8 cellular contexts compared by ENCODE assay signal in genomic region chr1:63615809-63616420, GRCh38. TPM values are rescaled to one million over a fixed set of nuclear protein-coding genes. Genes with fewer than 3 reads are reported as not detected.
DNase-seq lines count a peak whose midpoint lies in the region; ATAC-seq and TF ChIP-seq lines count a peak whose summit lies in the region.

No MANE protein-coding gene starts in this region.

- no peaks in the 10 kb centered on the region for H3K9me2 ChIP-seq in hepatocyte (replicated peaks; ENCODE audit: insufficient read depth)

- in situ Hi-C loops in astrocyte of the cerebellum (cut with HindIII; ENCODE audit: low sequenced_read_pairs): no loop called here

- H3K4me1 ChIP-seq in DND-41 (ENCODE audit: insufficient read depth, low read length): no peaks in the 10 kb centered on the region
- peaks cover 6% of the 10 kb centered on the region for H3K4me1 ChIP-seq in hepatocyte (ENCODE audit: insufficient read depth)
- peaks cover 0 to 22% (median 8%) of the 10 kb centered on the region in 6 donors for H3K4me1 ChIP-seq in spleen

- 28% methylated on average over 5 of the region's 5 CpGs for WGBS in hepatocyte (ENCODE audit: low lambda C conversion rate, missing lambda C conversion rate)
- WGBS in spleen, 5 donors: 22 to 37% (median 31%) methylated on average over 5 of the region's 5 CpGs

- H3K4me3 ChIP-seq in DND-41 (ENCODE audit: low read depth in 1 of 2, low read length in 2 of 2) (no peak overlapping the region), astrocyte of the cerebellum (ENCODE audit: low read depth, low read length) (no peak overlapping the region), hepatocyte (no peak overlapping the region), spleen (no peak overlapping the region)

- no peak overlapping the region for H3K9ac ChIP-seq in DND-41 (ENCODE audit: low read depth, low read length)

- H3K27ac ChIP-seq in DND-41 (ENCODE audit: low read length) (no peak overlapping the region), hepatocyte (no peak overlapping the region), spleen (no peak overlapping the region)

- H4K20me1 ChIP-seq in DND-41 (ENCODE audit: insufficient read depth, low read length): peaks cover 15% of the 10 kb centered on the region
- no peaks in the 10 kb centered on the region for H4K20me1 ChIP-seq in hepatocyte (ENCODE audit: insufficient read depth, poor library complexity, severe bottlenecking)

- H3K79me2 ChIP-seq in DND-41 (ENCODE audit: insufficient read depth, low read length): no peaks in the 10 kb centered on the region
- H3K79me2 ChIP-seq in hepatocyte: peaks cover 17% of the 10 kb centered on the region

- peak; percentile 55 for DNase-seq in DND-41
- DNase-seq in GOT3 (lab: John Stamatoyannopoulos, UW): peak; percentile 6
- DNase-seq in NCI-H146 (lab: John Stamatoyannopoulos, UW): peak; percentile 50
- DNase-seq in T-helper 9 cell: peak; percentile 42
- DNase-seq in astrocyte of the cerebellum (ENCODE audit: low read depth): peak; percentile 61
- DNase-seq in hepatocyte (ENCODE audit: low spot score): peak; percentile 82
- no peak for DNase-seq in spleen

- ATAC-seq in DND-41 (ENCODE audit: insufficient read depth, low read depth): peak; percentile 80
- ATAC-seq in GM19324 (IDR thresholded peaks at IDR 0.05; ENCODE audit: low FRiP score, unreplicated experiment): no peak

- TF ChIP-seq CTCF in DND-41 (IDR thresholded peaks at IDR 0.05; ENCODE audit: borderline replicate concordance, extremely low read depth, low read length, poor library complexity, severe bottlenecking): peak; percentile 83
- peak; percentile 52 for TF ChIP-seq CTCF in astrocyte of the cerebellum (IDR thresholded peaks at IDR 0.05; ENCODE audit: low read depth, low read length, missing control alignments)
- peak; percentile 73 for TF ChIP-seq CTCF in hepatocyte (IDR thresholded peaks at IDR 0.05; ENCODE audit: poor library complexity)
- peak; percentile 73 to 94 (median 89) for TF ChIP-seq CTCF in spleen (IDR thresholded peaks at IDR 0.05 in 8 of 11, conservative IDR thresholded peaks at IDR 0.05 in 3 of 11)

- intact Hi-C loops in spleen (cut with DNase I; ENCODE audit: low total_unique reads): loop anchor here (5.0 kb wide), 2 partner anchors 521 to 631 kb away; no protein-coding TSS in a partner anchor

- no peak for TF ChIP-seq POLR2A in spleen (IDR thresholded peaks at IDR 0.05)

- H3K36me3 ChIP-seq in DND-41 (ENCODE audit: insufficient read depth, low read length) (no peaks in the 10 kb centered on the region), hepatocyte (replicated peaks; ENCODE audit: insufficient read depth, low read depth) (no peaks in the 10 kb centered on the region), spleen (no peaks in the 10 kb centered on the region)

- H3K27me3 ChIP-seq in DND-41 (ENCODE audit: insufficient read depth, low read length, poor library complexity): no peaks in the 10 kb centered on the region
- no peaks in the 10 kb centered on the region for H3K27me3 ChIP-seq in hepatocyte
- no peaks in the 10 kb centered on the region for H3K27me3 ChIP-seq in spleen (replicated peaks in 1 of 7)

- no peak overlapping the region for H3K4me2 ChIP-seq in DND-41 (ENCODE audit: insufficient read depth, low read length)
- no peak overlapping the region for H3K4me2 ChIP-seq in hepatocyte

- H3K9me3 ChIP-seq in DND-41 (ENCODE audit: insufficient read depth, low read length, severe bottlenecking) (no peaks in the 10 kb centered on the region), hepatocyte (ENCODE audit: low read depth) (no peaks in the 10 kb centered on the region), spleen (no peaks in the 10 kb centered on the region)

- H2AFZ ChIP-seq in DND-41 (ENCODE audit: low read depth, low read length): no peak overlapping the region
- H2AFZ ChIP-seq in hepatocyte: no peak overlapping the region

RNA-seq across cellular contexts. Expression of gene PGM1, which starts 22.7 kb away (rescaled TPM):
- total RNA-seq in hepatocyte: 76.1 and 88.9 TPM in 2 replicates
- polyA plus RNA-seq in hepatocyte: 71.2 and 85.0 TPM in 2 replicates
- 10 to 100 TPM; 17.2 to 37.4 (median 26.9) TPM for total RNA-seq in spleen
- 10 to 100 TPM in 1 of 3 donors, 1 to 10 TPM in 2; 4.5 to 11.2 (median 5.0) TPM for polyA plus RNA-seq in spleen
